In the genomic region with DNA sequence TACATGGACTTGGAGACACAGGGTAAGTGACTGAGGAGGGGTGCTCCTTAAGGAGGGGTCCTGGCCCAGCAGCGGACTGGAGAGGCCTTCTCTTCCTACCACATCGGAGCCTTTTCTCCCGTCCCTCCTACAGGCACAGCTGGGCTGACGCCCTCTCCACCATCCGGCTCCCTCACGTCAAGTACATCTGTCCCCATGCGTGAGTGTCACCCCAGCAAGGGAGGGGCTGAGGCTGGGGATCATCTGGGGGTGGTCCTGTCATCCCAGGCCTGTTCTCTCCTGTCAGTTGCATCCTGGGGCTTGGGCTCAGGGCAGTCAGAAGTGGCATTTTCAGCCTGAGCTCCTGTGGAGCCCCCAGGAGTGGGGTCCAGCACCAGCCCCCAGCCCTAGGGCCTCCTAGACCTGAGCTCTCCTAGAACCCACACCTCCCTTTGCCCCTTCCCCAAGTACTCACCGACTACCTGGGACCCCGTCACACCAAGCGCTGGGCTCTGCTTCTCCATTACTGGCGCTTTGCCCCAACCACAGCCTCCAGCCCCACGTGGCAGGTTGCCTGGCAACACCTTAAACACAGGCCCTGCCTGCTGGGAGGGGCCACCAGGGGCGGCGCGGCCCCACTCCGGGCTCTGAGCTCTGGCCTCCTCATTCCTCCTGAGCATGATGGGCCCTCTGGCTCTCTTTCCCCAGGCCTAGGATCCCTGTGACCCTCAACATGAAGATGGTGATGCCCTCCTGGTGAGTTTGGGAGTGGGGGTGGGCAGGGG, we compare ENCODE assay signal across 8 cellular contexts. TPM values are rescaled to one million over a fixed set of nuclear protein-coding genes. Genes with fewer than 3 reads are reported as not detected.
DNase-seq lines count a peak whose midpoint lies in the region; ATAC-seq, FAIRE-seq and TF ChIP-seq lines count a peak whose summit lies in the region.

No MANE protein-coding gene starts in this region.

- peaks cover 4% of the 10 kb centered on the region for H3K36me3 Mint-ChIP-seq in activated T-cell treated with anti-CD3 and anti-CD28 coated beads, Interleukin-2, amount 50 U/mL, for 4 hours (ENCODE audit: insufficient read depth)

- H3K9me3 Mint-ChIP-seq in activated T-cell treated with anti-CD3 and anti-CD28 coated beads, Interleukin-2, amount 50 U/mL, for 4 hours, result no peaks in the 10 kb centered on the region

- H3K27me3 Mint-ChIP-seq in activated T-cell treated with anti-CD3 and anti-CD28 coated beads, Interleukin-2, amount 50 U/mL, for 4 hours (ENCODE audit: low read depth), result no peaks in the 10 kb centered on the region

- TF ChIP-seq POLR2A in stomach (IDR thresholded peaks at IDR 0.05) (no peak), GM12892 (IDR thresholded peaks at IDR 0.05; ENCODE audit: low read depth, low read length) (no peak)

- peaks cover 30 to 62% (median 60%) of the 10 kb centered on the region in 4 donors for H3K36me3 ChIP-seq in stomach

- intact Hi-C loops in left ventricle myocardium superior (cut with micrococcal nuclease), result no loop called here
- intact Hi-C loops in stomach (cut with DNase I; ENCODE audit: low total_unique reads), result no loop called here

- peaks cover 22% of the 10 kb centered on the region for H3K4me1 Mint-ChIP-seq in activated T-cell treated with anti-CD3 and anti-CD28 coated beads, Interleukin-2, amount 50 U/mL, for 4 hours (ENCODE audit: low read depth)

- peak in 1 of 7 experiments; percentile 8 for TF ChIP-seq CTCF in stomach (IDR thresholded peaks at IDR 0.05)

- peak overlapping the region; percentile 20 to 87 (median 82) for H3K27ac ChIP-seq in stomach

- H3K9me3 ChIP-seq in stomach, result no peaks in the 10 kb centered on the region

- no peak for FAIRE-seq in GM12892 (lab: Jason Lieb, UNC)

- H3K4me3 ChIP-seq in stomach, result peak overlapping the region in 3 of 4 donors; percentile 70 to 87 (median 78)

- peak; percentile 35 for DNase-seq in activated naive CD4-positive, alpha-beta T cell treated with Interleukin-2 at 50 U/mL for 16 hours
- DNase-seq in activated naive CD4-positive, alpha-beta T cell (lab: John Stamatoyannopoulos, UW), result no peak
- DNase-seq in activated T-cell treated with anti-CD3 and anti-CD28 coated beads, Interleukin-2, amount 50 U/mL, for 4 hours, result no peak
- DNase-seq in left ventricle myocardium superior (peak; percentile 60), stomach (peak; percentile 89), GM12892 (ENCODE audit: insufficient read length) (no peak)

- TF ChIP-seq EP300 in stomach (IDR thresholded peaks at IDR 0.05), result no peak

- 37 to 59% (median 51%) methylated on average over 8 to 16 of the region's 16 CpGs for whole genome bisulfite sequencing in stomach, 5 donors

- ATAC-seq in activated T-cell treated with anti-CD3 and anti-CD28 coated beads, Interleukin-2, amount 50 U/mL, for 4 hours, result no peak
- ATAC-seq in left ventricle myocardium superior, result peak; percentile 6
- ATAC-seq in GM19395 (IDR thresholded peaks at IDR 0.05; ENCODE audit: unreplicated experiment), result no peak
- no peak for ATAC-seq in HG03432 (IDR thresholded peaks at IDR 0.05; ENCODE audit: unreplicated experiment)

- H3K4me3 Mint-ChIP-seq in activated T-cell treated with anti-CD3 and anti-CD28 coated beads, Interleukin-2, amount 50 U/mL, for 4 hours, result peak overlapping the region; percentile 31

- H3K27me3 ChIP-seq in stomach, result no peaks in the 10 kb centered on the region

- H3K4me1 ChIP-seq in stomach, result peaks cover 69 to 81% (median 77%) of the 10 kb centered on the region in 4 donors

RNA-seq across cellular contexts. Expression of a gene that starts 2.3 kb away (rescaled TPM):
- total RNA-seq in activated T-cell treated with anti-CD3 and anti-CD28 coated beads, Interleukin-2, amount 50 U/mL, for 4 hours, result 100 to 1,000 TPM; 132 to 146 (median 134) TPM
- total RNA-seq in left ventricle myocardium superior, result 28.9 TPM
- total RNA-seq in stomach, result 10 to 100 TPM; 29.0 to 84.6 (median 36.2) TPM
- polyA plus RNA-seq in stomach, result 10 to 100 TPM; 61.1 to 85.2 (median 67.6) TPM
- polyA plus RNA-seq in GM12892 (2012; ENCODE audit: missing spikeins), result 32.1 TPM

RNA-seq across cellular contexts. Expression of a gene that starts 7.4 kb away (rescaled TPM):
- 10 to 100 TPM; 55.9 to 65.3 (median 62.4) TPM for total RNA-seq in activated T-cell treated with anti-CD3 and anti-CD28 coated beads, Interleukin-2, amount 50 U/mL, for 4 hours
- total RNA-seq in left ventricle myocardium superior (5.1 TPM), stomach (100 to 1,000 TPM in 3 of 5 donors, 10 to 100 TPM in 2; 34.4 to 401 (median 134) TPM)
- 100 to 1,000 TPM; 107 to 443 (median 165) TPM for polyA plus RNA-seq in stomach
- polyA plus RNA-seq in GM12892 (2012; ENCODE audit: missing spikeins), result 35.2 TPM

RNA-seq across cellular contexts. Expression of a gene that starts 15.0 kb away (rescaled TPM):
- 100 to 1,000 TPM; 125 to 128 (median 126) TPM for total RNA-seq in activated T-cell treated with anti-CD3 and anti-CD28 coated beads, Interleukin-2, amount 50 U/mL, for 4 hours
- total RNA-seq in left ventricle myocardium superior, result 44.7 TPM
- 10 to 100 TPM; 18.1 to 62.0 (median 34.5) TPM for total RNA-seq in stomach
- 10 to 100 TPM; 35.2 to 52.1 (median 47.5) TPM for polyA plus RNA-seq in stomach
- 64.0 TPM for polyA plus RNA-seq in GM12892 (2012; ENCODE audit: missing spikeins)

RNA-seq across cellular contexts. Expression of a gene that starts 32.0 kb away (rescaled TPM):
- total RNA-seq in activated T-cell treated with anti-CD3 and anti-CD28 coated beads, Interleukin-2, amount 50 U/mL, for 4 hours, result 10 to 100 TPM; 10.5 to 11.1 (median 11.0) TPM
- 33.5 TPM for total RNA-seq in left ventricle myocardium superior
- total RNA-seq in stomach, result 10 to 100 TPM in 4 of 5 donors, not detected in 1; 20.1 to 52.7 (median 36.7) TPM
- 10 to 100 TPM; 39.8 to 71.0 (median 46.1) TPM for polyA plus RNA-seq in stomach
- 40.9 TPM for polyA plus RNA-seq in GM12892 (2012; ENCODE audit: missing spikeins)

RNA-seq across cellular contexts. Expression of a gene that starts 49.9 kb away (rescaled TPM):
- 10 to 100 TPM; 61.9 to 69.8 (median 67.1) TPM for total RNA-seq in activated T-cell treated with anti-CD3 and anti-CD28 coated beads, Interleukin-2, amount 50 U/mL, for 4 hours
- total RNA-seq in left ventricle myocardium superior (35.8 TPM), stomach (10 to 100 TPM in 4 of 5 donors, 1 to 10 TPM in 1; 7.2 to 54.0 (median 32.5) TPM)
- 10 to 100 TPM; 19.1 to 28.1 (median 22.6) TPM for polyA plus RNA-seq in stomach
- 21.8 TPM for polyA plus RNA-seq in GM12892 (2012; ENCODE audit: missing spikeins)

Comparison
In these comparisons a context has a peak if more than half of its experiments do, and no peak if none do; other contexts are left out.
1. DNase-seq: peak in activated naive CD4-positive, alpha-beta T cell treated with Interleukin-2 at 50 U/mL for 16 hours (single experiment), left ventricle myocardium superior (single experiment) and stomach (single experiment); none in activated naive CD4-positive, alpha-beta T cell (0 of 4), activated T-cell treated with anti-CD3 and anti-CD28 coated beads, Interleukin-2, amount 50 U/mL, for 4 hours (single experiment) and GM12892 (single experiment).